ENCODE assay signal across 2 cellular contexts in the genomic region with DNA sequence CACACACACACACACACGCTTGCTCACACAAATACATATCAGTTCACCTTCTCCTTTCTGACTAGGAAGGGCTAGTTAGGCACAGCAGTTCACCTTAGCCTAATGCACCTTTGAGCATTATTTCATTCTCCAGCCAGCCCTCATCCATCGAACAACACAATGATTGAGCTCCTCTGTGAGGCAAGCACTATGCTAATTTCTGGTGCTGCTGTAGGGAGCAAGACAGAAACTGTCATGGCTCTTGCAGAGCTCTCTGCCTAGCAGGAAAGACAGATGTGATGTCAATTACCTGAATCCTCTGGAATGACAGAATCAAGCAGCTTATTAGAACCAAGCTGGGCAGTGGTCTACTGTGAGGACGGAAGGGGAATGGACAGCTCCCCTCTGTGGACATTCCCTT.
TF ChIP-seq lines count a peak whose summit lies in the region.

No MANE protein-coding gene starts in this region.

TF ChIP-seq in WTC11, 78 proteins besides CTCF, POLR2A, EP300 and RAD21 (continues in another document):
- TF ChIP-seq, protein P1, sequence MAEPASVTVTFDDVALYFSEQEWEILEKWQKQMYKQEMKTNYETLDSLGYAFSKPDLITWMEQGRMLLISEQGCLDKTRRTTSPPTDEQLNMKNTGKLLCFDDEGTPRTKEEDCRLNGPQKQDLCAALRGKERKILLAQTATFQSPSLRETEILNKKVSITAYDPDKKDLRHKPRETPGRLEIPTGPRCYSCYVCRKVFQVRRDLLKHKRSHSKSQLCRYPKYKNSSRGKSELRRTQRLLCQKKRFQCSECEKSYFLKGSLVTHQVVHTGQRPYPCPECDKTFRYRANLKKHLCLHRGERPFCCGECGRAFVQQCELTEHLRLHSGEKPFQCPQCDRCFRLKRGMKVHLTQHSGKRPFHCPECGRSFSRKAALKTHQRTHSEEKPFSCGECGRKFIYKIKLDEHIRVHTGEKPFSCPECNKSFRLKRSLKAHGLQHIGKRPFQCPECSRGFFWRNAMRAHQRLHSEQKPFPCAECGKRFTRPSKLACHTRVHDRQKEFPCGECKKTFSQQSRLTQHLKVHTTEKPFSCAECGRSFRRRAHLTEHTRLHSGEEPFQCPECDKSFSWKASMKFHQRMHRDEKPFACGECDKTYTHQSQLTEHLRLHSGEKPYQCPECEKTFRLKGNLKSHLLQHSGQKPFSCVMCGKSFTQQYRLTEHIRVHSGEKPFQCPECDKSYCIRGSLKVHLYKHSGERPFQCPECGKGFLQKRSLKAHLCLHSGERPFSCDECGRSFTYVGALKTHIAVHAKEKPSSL (CRISPR knock-in tag; conservative IDR thresholded peaks at IDR 0.05): no peak
- TF ChIP-seq TCF7 (CRISPR knock-in tag; IDR thresholded peaks at IDR 0.05; ENCODE audit: low read depth) (no peak), EMX1 (CRISPR knock-in tag; IDR thresholded peaks at IDR 0.05) (no peak), ZNF317 (CRISPR knock-in tag; IDR thresholded peaks at IDR 0.05; ENCODE audit: borderline replicate concordance, low read depth) (no peak), NFYB (CRISPR knock-in tag; conservative IDR thresholded peaks at IDR 0.05; ENCODE audit: low read depth) (no peak), JAZF1 (CRISPR knock-in tag; IDR thresholded peaks at IDR 0.05) (no peak), ATF1 (CRISPR knock-in tag; IDR thresholded peaks at IDR 0.05) (no peak), TEAD4 (CRISPR knock-in tag; IDR thresholded peaks at IDR 0.05) (no peak), ZNF396 (CRISPR knock-in tag; IDR thresholded peaks at IDR 0.05; ENCODE audit: borderline replicate concordance) (no peak), TP53 (CRISPR knock-in tag; IDR thresholded peaks at IDR 0.05) (no peak)
- TF ChIP-seq, protein P2, sequence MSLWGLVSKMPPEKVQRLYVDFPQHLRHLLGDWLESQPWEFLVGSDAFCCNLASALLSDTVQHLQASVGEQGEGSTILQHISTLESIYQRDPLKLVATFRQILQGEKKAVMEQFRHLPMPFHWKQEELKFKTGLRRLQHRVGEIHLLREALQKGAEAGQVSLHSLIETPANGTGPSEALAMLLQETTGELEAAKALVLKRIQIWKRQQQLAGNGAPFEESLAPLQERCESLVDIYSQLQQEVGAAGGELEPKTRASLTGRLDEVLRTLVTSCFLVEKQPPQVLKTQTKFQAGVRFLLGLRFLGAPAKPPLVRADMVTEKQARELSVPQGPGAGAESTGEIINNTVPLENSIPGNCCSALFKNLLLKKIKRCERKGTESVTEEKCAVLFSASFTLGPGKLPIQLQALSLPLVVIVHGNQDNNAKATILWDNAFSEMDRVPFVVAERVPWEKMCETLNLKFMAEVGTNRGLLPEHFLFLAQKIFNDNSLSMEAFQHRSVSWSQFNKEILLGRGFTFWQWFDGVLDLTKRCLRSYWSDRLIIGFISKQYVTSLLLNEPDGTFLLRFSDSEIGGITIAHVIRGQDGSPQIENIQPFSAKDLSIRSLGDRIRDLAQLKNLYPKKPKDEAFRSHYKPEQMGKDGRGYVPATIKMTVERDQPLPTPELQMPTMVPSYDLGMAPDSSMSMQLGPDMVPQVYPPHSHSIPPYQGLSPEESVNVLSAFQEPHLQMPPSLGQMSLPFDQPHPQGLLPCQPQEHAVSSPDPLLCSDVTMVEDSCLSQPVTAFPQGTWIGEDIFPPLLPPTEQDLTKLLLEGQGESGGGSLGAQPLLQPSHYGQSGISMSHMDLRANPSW (CRISPR knock-in tag; conservative IDR thresholded peaks at IDR 0.05; ENCODE audit: low read depth): no peak
- TF ChIP-seq, protein P3, sequence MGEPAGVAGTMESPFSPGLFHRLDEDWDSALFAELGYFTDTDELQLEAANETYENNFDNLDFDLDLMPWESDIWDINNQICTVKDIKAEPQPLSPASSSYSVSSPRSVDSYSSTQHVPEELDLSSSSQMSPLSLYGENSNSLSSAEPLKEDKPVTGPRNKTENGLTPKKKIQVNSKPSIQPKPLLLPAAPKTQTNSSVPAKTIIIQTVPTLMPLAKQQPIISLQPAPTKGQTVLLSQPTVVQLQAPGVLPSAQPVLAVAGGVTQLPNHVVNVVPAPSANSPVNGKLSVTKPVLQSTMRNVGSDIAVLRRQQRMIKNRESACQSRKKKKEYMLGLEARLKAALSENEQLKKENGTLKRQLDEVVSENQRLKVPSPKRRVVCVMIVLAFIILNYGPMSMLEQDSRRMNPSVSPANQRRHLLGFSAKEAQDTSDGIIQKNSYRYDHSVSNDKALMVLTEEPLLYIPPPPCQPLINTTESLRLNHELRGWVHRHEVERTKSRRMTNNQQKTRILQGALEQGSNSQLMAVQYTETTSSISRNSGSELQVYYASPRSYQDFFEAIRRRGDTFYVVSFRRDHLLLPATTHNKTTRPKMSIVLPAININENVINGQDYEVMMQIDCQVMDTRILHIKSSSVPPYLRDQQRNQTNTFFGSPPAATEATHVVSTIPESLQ (CRISPR knock-in tag; IDR thresholded peaks at IDR 0.05): no peak
- TF ChIP-seq, protein P4, sequence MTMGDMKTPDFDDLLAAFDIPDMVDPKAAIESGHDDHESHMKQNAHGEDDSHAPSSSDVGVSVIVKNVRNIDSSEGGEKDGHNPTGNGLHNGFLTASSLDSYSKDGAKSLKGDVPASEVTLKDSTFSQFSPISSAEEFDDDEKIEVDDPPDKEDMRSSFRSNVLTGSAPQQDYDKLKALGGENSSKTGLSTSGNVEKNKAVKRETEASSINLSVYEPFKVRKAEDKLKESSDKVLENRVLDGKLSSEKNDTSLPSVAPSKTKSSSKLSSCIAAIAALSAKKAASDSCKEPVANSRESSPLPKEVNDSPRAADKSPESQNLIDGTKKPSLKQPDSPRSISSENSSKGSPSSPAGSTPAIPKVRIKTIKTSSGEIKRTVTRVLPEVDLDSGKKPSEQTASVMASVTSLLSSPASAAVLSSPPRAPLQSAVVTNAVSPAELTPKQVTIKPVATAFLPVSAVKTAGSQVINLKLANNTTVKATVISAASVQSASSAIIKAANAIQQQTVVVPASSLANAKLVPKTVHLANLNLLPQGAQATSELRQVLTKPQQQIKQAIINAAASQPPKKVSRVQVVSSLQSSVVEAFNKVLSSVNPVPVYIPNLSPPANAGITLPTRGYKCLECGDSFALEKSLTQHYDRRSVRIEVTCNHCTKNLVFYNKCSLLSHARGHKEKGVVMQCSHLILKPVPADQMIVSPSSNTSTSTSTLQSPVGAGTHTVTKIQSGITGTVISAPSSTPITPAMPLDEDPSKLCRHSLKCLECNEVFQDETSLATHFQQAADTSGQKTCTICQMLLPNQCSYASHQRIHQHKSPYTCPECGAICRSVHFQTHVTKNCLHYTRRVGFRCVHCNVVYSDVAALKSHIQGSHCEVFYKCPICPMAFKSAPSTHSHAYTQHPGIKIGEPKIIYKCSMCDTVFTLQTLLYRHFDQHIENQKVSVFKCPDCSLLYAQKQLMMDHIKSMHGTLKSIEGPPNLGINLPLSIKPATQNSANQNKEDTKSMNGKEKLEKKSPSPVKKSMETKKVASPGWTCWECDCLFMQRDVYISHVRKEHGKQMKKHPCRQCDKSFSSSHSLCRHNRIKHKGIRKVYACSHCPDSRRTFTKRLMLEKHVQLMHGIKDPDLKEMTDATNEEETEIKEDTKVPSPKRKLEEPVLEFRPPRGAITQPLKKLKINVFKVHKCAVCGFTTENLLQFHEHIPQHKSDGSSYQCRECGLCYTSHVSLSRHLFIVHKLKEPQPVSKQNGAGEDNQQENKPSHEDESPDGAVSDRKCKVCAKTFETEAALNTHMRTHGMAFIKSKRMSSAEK (CRISPR knock-in tag; IDR thresholded peaks at IDR 0.05; ENCODE audit: borderline replicate concordance): no peak

TF ChIP-seq in neural cell, 6 proteins besides CTCF, POLR2A, EP300 and RAD21 (continued from another document):
- TF ChIP-seq, protein P5, sequence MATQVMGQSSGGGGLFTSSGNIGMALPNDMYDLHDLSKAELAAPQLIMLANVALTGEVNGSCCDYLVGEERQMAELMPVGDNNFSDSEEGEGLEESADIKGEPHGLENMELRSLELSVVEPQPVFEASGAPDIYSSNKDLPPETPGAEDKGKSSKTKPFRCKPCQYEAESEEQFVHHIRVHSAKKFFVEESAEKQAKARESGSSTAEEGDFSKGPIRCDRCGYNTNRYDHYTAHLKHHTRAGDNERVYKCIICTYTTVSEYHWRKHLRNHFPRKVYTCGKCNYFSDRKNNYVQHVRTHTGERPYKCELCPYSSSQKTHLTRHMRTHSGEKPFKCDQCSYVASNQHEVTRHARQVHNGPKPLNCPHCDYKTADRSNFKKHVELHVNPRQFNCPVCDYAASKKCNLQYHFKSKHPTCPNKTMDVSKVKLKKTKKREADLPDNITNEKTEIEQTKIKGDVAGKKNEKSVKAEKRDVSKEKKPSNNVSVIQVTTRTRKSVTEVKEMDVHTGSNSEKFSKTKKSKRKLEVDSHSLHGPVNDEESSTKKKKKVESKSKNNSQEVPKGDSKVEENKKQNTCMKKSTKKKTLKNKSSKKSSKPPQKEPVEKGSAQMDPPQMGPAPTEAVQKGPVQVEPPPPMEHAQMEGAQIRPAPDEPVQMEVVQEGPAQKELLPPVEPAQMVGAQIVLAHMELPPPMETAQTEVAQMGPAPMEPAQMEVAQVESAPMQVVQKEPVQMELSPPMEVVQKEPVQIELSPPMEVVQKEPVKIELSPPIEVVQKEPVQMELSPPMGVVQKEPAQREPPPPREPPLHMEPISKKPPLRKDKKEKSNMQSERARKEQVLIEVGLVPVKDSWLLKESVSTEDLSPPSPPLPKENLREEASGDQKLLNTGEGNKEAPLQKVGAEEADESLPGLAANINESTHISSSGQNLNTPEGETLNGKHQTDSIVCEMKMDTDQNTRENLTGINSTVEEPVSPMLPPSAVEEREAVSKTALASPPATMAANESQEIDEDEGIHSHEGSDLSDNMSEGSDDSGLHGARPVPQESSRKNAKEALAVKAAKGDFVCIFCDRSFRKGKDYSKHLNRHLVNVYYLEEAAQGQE (IDR thresholded peaks at IDR 0.05; ENCODE audit: borderline replicate concordance): no peak
- no peak for TF ChIP-seq SMC3 (conservative IDR thresholded peaks at IDR 0.05; ENCODE audit: poor library complexity)
- TF ChIP-seq POLR2AphosphoS5 (IDR thresholded peaks at IDR 0.05): no peak
- no peak for TF ChIP-seq EZH2 (IDR thresholded peaks at IDR 0.05; ENCODE audit: borderline replicate concordance, insufficient read depth, low read length, poor library complexity, severe bottlenecking)
TF ChIP-seq in neural cell: peak in this region for 0.
